14 cellular contexts compared by ENCODE assay signal in the genomic region with DNA sequence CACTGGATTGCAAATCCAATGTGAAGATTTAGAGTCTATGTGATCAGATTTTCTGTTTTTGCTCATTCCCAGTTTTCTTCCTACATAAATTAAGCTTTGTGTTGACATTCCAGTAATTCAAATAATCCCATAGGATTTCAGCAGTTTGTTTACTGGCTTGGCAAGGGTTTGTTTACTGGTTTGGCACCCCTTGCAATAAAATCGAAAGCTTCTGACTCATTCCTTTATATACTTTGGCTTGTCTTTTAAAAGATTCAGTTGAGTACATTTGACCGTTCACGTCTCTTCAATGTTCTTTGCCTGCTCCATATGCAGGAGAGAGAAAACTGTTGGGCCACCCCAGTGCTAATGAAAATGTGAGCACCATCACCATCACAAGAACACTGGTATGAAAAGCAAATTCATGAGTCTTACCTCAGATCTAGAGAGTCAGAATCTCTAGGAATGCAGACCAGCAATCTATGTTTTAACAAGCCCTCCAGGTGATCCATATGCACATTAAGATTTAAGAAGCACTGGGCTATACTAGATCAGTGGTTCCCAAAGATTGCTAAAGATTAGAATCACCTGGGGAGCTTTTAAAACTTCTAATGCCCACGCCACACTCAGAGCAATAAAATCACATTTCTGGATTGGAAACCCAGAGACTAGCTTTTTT. TPM values are rescaled to one million over a fixed set of nuclear protein-coding genes. Genes with fewer than 3 reads are reported as not detected.
DNase-seq lines count a peak whose midpoint lies in the region; ATAC-seq, FAIRE-seq and TF ChIP-seq lines count a peak whose summit lies in the region.
"Had no signal": no experiment of that assay in that cellular context is flagged by ENCODE, and none has a peak within 500 bp of the region (broad histone marks: within the 10 kb centered on the region; RNA-seq: fewer than 3 reads in every experiment).

No MANE protein-coding gene starts in this region.

- FAIRE-seq in HepG2 (lab: Jason Lieb, UNC) = no peak
- FAIRE-seq: HTR-8/SVneo, K562 had no signal

- no peaks in the 10 kb centered on the region for H3K9me3 ChIP-seq in liver (ENCODE audit: control insufficient read depth in 4 of 4, low read length in 3 of 4)
- no peaks in the 10 kb centered on the region for H3K9me3 ChIP-seq in HepG2 (ENCODE audit: low read length)
- H3K9me3 ChIP-seq: Caco-2 had no signal

- BruUV-seq in HepG2 (replicated peaks; lab: Mats Ljungman, UMichigan) = no TSS peak

- in situ Hi-C loops in HepG2 (cut with HindIII; ENCODE audit: extremely low pct_ligation_motif_present, low pct_unique_long_range_greater_than_20kb) = no loop called here
- in situ Hi-C loops in astrocyte of the cerebellum (cut with HindIII; ENCODE audit: low sequenced_read_pairs) = loop anchor here (10.0 kb wide), 1 partner anchor 55 kb away; no protein-coding TSS in a partner anchor

- H3K9me3 Mint-ChIP-seq in HFFc6 = peaks cover 9% of the 10 kb centered on the region

- DNase-seq in HepG2 (ENCODE audit: low spot score) = no peak
- DNase-seq in astrocyte of the cerebellum (ENCODE audit: low read depth) = peak; percentile 50
- peak; percentile 48 for DNase-seq in fibroblast of the aortic adventitia (ENCODE audit: low read depth)
- DNase-seq in dermis blood vessel endothelial cell = no peak
- DNase-seq in HFFc6 = no peak
- no peak for DNase-seq in AG08396 (ENCODE audit: low spot score)
- DNase-seq: Caco-2, NCI-H1105 treated with DMSO at 0.1 percent for 48 hours, NCI-H187, NCI-H446 had no signal

- H3K27me3 ChIP-seq in liver (ENCODE audit: control insufficient read depth in 4 of 4, insufficient read depth in 4 of 4, low read length in 3 of 4) (no peaks in the 10 kb centered on the region), HepG2 (ENCODE audit: control insufficient read depth in 1 of 2, insufficient read depth in 2 of 2, low read length in 2 of 2) (peaks cover 0 to 4% of the 10 kb centered on the region in 2 experiments; a peak in 2 of 5 replicates)

- no peaks in the 10 kb centered on the region for H3K36me3 ChIP-seq in liver (ENCODE audit: control insufficient read depth in 4 of 4, insufficient read depth in 3 of 4, low read depth in 1 of 4, low read length in 3 of 4)
- H3K36me3 ChIP-seq in HepG2 (replicated peaks in 1 of 2; ENCODE audit: control insufficient read depth in 1 of 2, insufficient read depth in 2 of 2, low read length in 2 of 2) = no peaks in the 10 kb centered on the region

- no peak overlapping the region for H3K9ac ChIP-seq in liver (ENCODE audit: low read depth in 1 of 2, low read length in 2 of 2)
- no peak overlapping the region for H3K9ac ChIP-seq in HepG2 (ENCODE audit: insufficient read depth, low read depth, low read length)

- no peak overlapping the region for H3K27ac Mint-ChIP-seq in HFFc6

- H3K4me2 ChIP-seq in HepG2 (ENCODE audit: low read depth, low read length) = no peak overlapping the region

- no peak for TF ChIP-seq RAD21 in liver (IDR thresholded peaks at IDR 0.05)
- no peak for TF ChIP-seq RAD21 in HepG2 (CRISPR knock-in tag; IDR thresholded peaks at IDR 0.05)

- TF ChIP-seq CTCF in liver (IDR thresholded peaks at IDR 0.05; ENCODE audit: low read depth, low read length, missing input control) (no peak), HepG2 (CRISPR knock-in tag; IDR thresholded peaks at IDR 0.05) (no peak), astrocyte of the cerebellum (IDR thresholded peaks at IDR 0.05; ENCODE audit: low read depth, low read length, missing control alignments) (no peak), fibroblast of the aortic adventitia (IDR thresholded peaks at IDR 0.05; ENCODE audit: insufficient read depth, low read length) (no peak), HFFc6 (IDR thresholded peaks at IDR 0.05) (no peak)

- no peak for TF ChIP-seq POLR2A in HepG2 (IDR thresholded peaks at IDR 0.05; ENCODE audit: insufficient read depth in 1 of 2, low read depth in 2 of 2, low read length in 2 of 2)

- no peaks in the 10 kb centered on the region for H3K79me2 ChIP-seq in HepG2 (ENCODE audit: insufficient read depth, low read length)

- TF ChIP-seq EP300 in HepG2 (IDR thresholded peaks at IDR 0.05; ENCODE audit: low read depth in 2 of 2, low read length in 2 of 2) = no peak
- no peak for TF ChIP-seq EP300 in HepG2 (CRISPR knock-in tag; IDR thresholded peaks at IDR 0.05; ENCODE audit: borderline replicate concordance)

- peaks cover 0 to 6% (median 0%) of the 10 kb centered on the region in 4 donors for H3K4me1 ChIP-seq in liver (ENCODE audit: control insufficient read depth in 4 of 4, insufficient read depth in 4 of 4, low read length in 3 of 4)
- no peaks in the 10 kb centered on the region for H3K4me1 ChIP-seq in HepG2 (ENCODE audit: insufficient read depth, low read length)
- H3K4me1 ChIP-seq: Caco-2 had no signal

- H3K4me3 ChIP-seq in liver (ENCODE audit: low read depth in 1 of 3, low read length in 3 of 3) = no peak overlapping the region
- H3K4me3 ChIP-seq in HepG2 (replicated peaks in 1 of 3; ENCODE audit: insufficient read depth in 1 of 3, low read depth in 2 of 3, low read length in 3 of 3) = no peak overlapping the region
- no peak overlapping the region for H3K4me3 ChIP-seq in astrocyte of the cerebellum (ENCODE audit: low read depth, low read length)
- H3K4me3 ChIP-seq in fibroblast of the aortic adventitia (ENCODE audit: low read depth, low read length) = no peak overlapping the region
- H3K4me3 ChIP-seq: K562 had no signal

- H2AFZ ChIP-seq in HepG2 (ENCODE audit: low read length) = no peak overlapping the region

- H3K4me1 Mint-ChIP-seq in HFFc6 (ENCODE audit: low read depth) = no peaks in the 10 kb centered on the region

- 0 out of 2 replicates have a peak, but pooled peaks cover 5% of the 10 kb centered on the region for H3K36me3 Mint-ChIP-seq in HFFc6 (ENCODE audit: low read depth)

- no peak overlapping the region for H3K27ac ChIP-seq in liver (ENCODE audit: low read depth in 1 of 2, low read length in 2 of 2)
- H3K27ac ChIP-seq in HepG2 (ENCODE audit: extremely low read length, insufficient read depth, low read length) = no peak overlapping the region

- H3K4me3 Mint-ChIP-seq in HFFc6 = no peak overlapping the region

- H4K20me1 ChIP-seq in HepG2 (ENCODE audit: insufficient read depth, low read length) = no peaks in the 10 kb centered on the region

- H3K27me3 Mint-ChIP-seq in HFFc6 (ENCODE audit: insufficient read depth) = no peaks in the 10 kb centered on the region

- CTCF ChIA-PET in HepG2 (lab: Yijun Ruan, JAX; ENCODE audit: low intra/inter-chr PET ratio, low total read pairs) = no interaction called here

- ATAC-seq in HepG2 = no peak
- no peak for ATAC-seq in SK-N-SH treated with all-trans-retinoic acid at 6 μM for 48 hours
- ATAC-seq: K562 had no signal

- intact Hi-C loops in HepG2 (cut with micrococcal nuclease; ENCODE audit: unreplicated experiment) = no loop called here

- WGBS in liver = 44% methylated on average over 4 of the region's 4 CpGs
- 10% methylated on average over 4 of the region's 4 CpGs for WGBS in HepG2 (ENCODE audit: low lambda C conversion rate)

- POLR2A ChIA-PET in HepG2 (lab: Yijun Ruan, JAX) = no interaction called here

TF ChIP-seq in liver, 16 proteins besides CTCF, POLR2A, EP300 and RAD21 (continues in another document):
- TF ChIP-seq, protein P1, sequence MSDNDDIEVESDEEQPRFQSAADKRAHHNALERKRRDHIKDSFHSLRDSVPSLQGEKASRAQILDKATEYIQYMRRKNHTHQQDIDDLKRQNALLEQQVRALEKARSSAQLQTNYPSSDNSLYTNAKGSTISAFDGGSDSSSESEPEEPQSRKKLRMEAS (IDR thresholded peaks at IDR 0.05) = no peak
- TF ChIP-seq RXRA (IDR thresholded peaks at IDR 0.05) = no peak

TF ChIP-seq in HepG2, 621 proteins besides CTCF, POLR2A, EP300 and RAD21:
- TF ChIP-seq ZNF598 (CRISPR knock-in tag; IDR thresholded peaks at IDR 0.05; ENCODE audit: borderline replicate concordance) = no peak
TF ChIP-seq in HepG2: peak in this region for 0.

TF ChIP-seq in SK-N-SH treated with all-trans-retinoic acid at 6 μM for 48 hours, 23 proteins besides CTCF, POLR2A, EP300 and RAD21:
- no peak for TF ChIP-seq ZFP3 (CRISPR knock-in tag; IDR thresholded peaks at IDR 0.05)

RNA-seq across cellular contexts. Expression of a gene that starts 32.8 kb away (rescaled TPM):
- total RNA-seq in liver = under 1 TPM in 1 of 2 donors, not detected in 1; 0.25 TPM
- under 1 TPM in 1 of 2 donors, not detected in 1; 0.14 TPM for polyA plus RNA-seq in liver
- total RNA-seq in HepG2 (2016; rRNA removed; fragmentation: Illumina TruSeq; extraction: Trizol) = 0.15 and 0.34 TPM in 2 replicates
- not detected in 2 replicates for total RNA-seq in HepG2 (2016; cell fraction: cytosol; rRNA removed; fragmentation: Illumina TruSeq; extraction: Trizol; ENCODE audit: low read depth)
- total RNA-seq in HepG2 (2016; cell fraction: insoluble cytoplasmic fraction; rRNA removed; fragmentation: Illumina TruSeq; extraction: Trizol) = 0.09 and 0.18 TPM in 2 replicates
- 0.07 TPM in 1 of 2 replicates, not detected in the other for total RNA-seq in HepG2 (2016; cell fraction: membrane; rRNA removed; fragmentation: Illumina TruSeq; extraction: Trizol)
- total RNA-seq in HepG2 (2016; cell fraction: nucleus; rRNA removed; fragmentation: Illumina TruSeq; extraction: Trizol) = 0.25 TPM in 1 of 2 replicates, not detected in the other
- 0.05 and 0.09 TPM in 2 replicates for polyA plus RNA-seq in HepG2 (2011; rRNA removed)
- polyA plus RNA-seq in HepG2 (2011; cell fraction: cytosol; rRNA removed) = 0.05 TPM in 1 of 2 replicates, not detected in the other
- polyA plus RNA-seq in HepG2 (2011; cell fraction: nucleus; rRNA removed) = 0.09 and 0.11 TPM in 2 replicates
- 0.15 and 0.20 TPM in 2 replicates for polyA plus RNA-seq in HepG2 (2012)
- polyA plus RNA-seq in HepG2 (2016; cell fraction: cytosol; fragmentation: Illumina TruSeq; extraction: Trizol; ENCODE audit: low read depth) = not detected in 2 replicates
- polyA plus RNA-seq in HepG2 (2016; cell fraction: insoluble cytoplasmic fraction; fragmentation: Illumina TruSeq; extraction: Trizol; ENCODE audit: low read depth) = 0.10 TPM in 1 of 2 replicates, not detected in the other
- polyA plus RNA-seq in HepG2 (2016; cell fraction: membrane; fragmentation: Illumina TruSeq; extraction: Trizol; ENCODE audit: low read depth) = 0.07 TPM in 1 of 2 replicates, not detected in the other
- 0.21 TPM in 1 of 2 replicates, not detected in the other for polyA plus RNA-seq in HepG2 (2016; cell fraction: nucleus; fragmentation: Illumina TruSeq; extraction: Trizol; ENCODE audit: insufficient read depth, low read depth)
- not detected in 2 replicates for polyA minus RNA-seq in HepG2 (2011; rRNA and poly(A)+ RNA removed; ENCODE audit: low replicate concordance)
- polyA minus RNA-seq in HepG2 (2011; cell fraction: cytosol; rRNA and poly(A)+ RNA removed) = not detected in 2 replicates
- polyA minus RNA-seq in HepG2 (2011; cell fraction: nucleus; rRNA and poly(A)+ RNA removed) = 0.26 and 0.99 TPM in 2 replicates
- total RNA-seq in fibroblast of the aortic adventitia (ENCODE audit: low replicate concordance) = not detected in 2 replicates
- total RNA-seq in dermis blood vessel endothelial cell = 0.14 and 0.17 TPM in 2 replicates
- under 1 TPM in 4 of 6 experiments, not detected in 2; 0.11 to 0.19 (median 0.14) TPM for total RNA-seq in HFFc6 (2021; fragmentation: NEBNext Ultra II Directional; extraction: Animal tissue kit (Norgen Biotek cat#: 25700))
- total RNA-seq: Caco-2 had no signal

Comparison
In these comparisons a context has a peak if more than half of its experiments do, and no peak if none do; other contexts are left out.
1. DNase-seq: peak in astrocyte of the cerebellum (single experiment) and fibroblast of the aortic adventitia (single experiment); none in HepG2 (single experiment), dermis blood vessel endothelial cell (single experiment), HFFc6 (single experiment) and AG08396 (single experiment).